ENCODE assay signal across 23 cellular contexts in the genomic region with DNA sequence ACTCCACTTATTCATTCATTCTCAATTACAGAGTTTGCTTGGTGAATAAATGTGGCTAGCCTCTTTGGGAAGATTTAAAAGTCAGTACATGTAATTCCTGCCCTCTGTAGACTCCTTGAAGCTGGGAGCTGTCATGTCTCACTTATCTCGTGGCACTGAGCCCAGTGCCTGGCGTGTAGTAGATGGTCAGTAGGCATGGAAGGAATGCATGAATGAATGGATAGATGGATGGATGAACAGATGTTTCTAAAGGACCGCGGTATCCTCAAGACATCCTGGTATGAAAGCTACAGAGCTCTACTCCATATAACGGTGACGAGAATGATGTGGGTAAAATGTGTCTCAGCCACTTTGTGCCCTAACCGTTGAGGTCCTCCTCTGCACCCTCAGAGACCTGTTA.
DNase-seq lines count a peak whose midpoint lies in the region; ATAC-seq, FAIRE-seq and TF ChIP-seq lines count a peak whose summit lies in the region.
"Had no signal": no experiment of that assay in that cellular context is flagged by ENCODE, and none has a peak within 500 bp of the region (broad histone marks: within the 10 kb centered on the region; RNA-seq: fewer than 3 reads in every experiment).

No MANE protein-coding gene starts in this region.

- no peaks in the 10 kb centered on the region for H3F3A ChIP-seq in MM.1S (ENCODE audit: insufficient read depth, low read length)

- H4K20me1 ChIP-seq in MM.1S (ENCODE audit: insufficient read depth, low read length), result no peaks in the 10 kb centered on the region
- H4K20me1 ChIP-seq: BLaER1 treated with 17β-estradiol and CSF1 and Interleukin-3, amounts not matched to agents 10 nM and 100 nM had no signal

- H3K9ac ChIP-seq in MM.1S (ENCODE audit: low read length), result no peak overlapping the region
- H3K9ac ChIP-seq: BLaER1 treated with 17β-estradiol and CSF1 and Interleukin-3, amounts not matched to agents 10 nM and 100 nM had no signal

- no peak for TF ChIP-seq CTCF in MM.1S (IDR thresholded peaks at IDR 0.05; ENCODE audit: low read length)

- H3K4me2 ChIP-seq in MM.1S (ENCODE audit: low read depth, low read length), result no peak overlapping the region
- H3K4me2 ChIP-seq: BLaER1 treated with 17β-estradiol and CSF1 and Interleukin-3, amounts not matched to agents 10 nM and 100 nM had no signal

- FAIRE-seq in urothelium cell line (lab: Jason Lieb, UNC), result peak; percentile 37
- FAIRE-seq: A204.1, GM12891, GM18507, HTR-8/SVneo, K562 had no signal

- peaks cover 10 to 20% of the 10 kb centered on the region in 2 donors for H3K27me3 Mint-ChIP-seq in stimulated activated naive B cell treated with anti-CD40 and anti-IgM and Interleukin-4, amounts not matched to agents 10 μg/mL and 1 μg/mL and 100 μg/mL, for 72 hours

- H3K27ac Mint-ChIP-seq in stimulated activated naive B cell treated with anti-CD40 and anti-IgM and Interleukin-4, amounts not matched to agents 10 μg/mL and 1 μg/mL and 100 μg/mL, for 72 hours, result no peak overlapping the region
- H3K27ac Mint-ChIP-seq: B cell; CD8-positive, alpha-beta T cell; HFFc6 had no signal

- no peaks in the 10 kb centered on the region for H3K27me3 ChIP-seq in MM.1S (replicated peaks; ENCODE audit: insufficient read depth, low read length)
- H3K27me3 ChIP-seq: BLaER1 treated with 17β-estradiol and CSF1 and Interleukin-3, amounts not matched to agents 10 nM and 100 nM had no signal

- H3K36me3 Mint-ChIP-seq in stimulated activated naive B cell treated with anti-CD40 and anti-IgM and Interleukin-4, amounts not matched to agents 10 μg/mL and 1 μg/mL and 100 μg/mL, for 72 hours, result no peaks in the 10 kb centered on the region
- H3K36me3 Mint-ChIP-seq: CD8-positive, alpha-beta T cell had no signal

- no peaks in the 10 kb centered on the region for H3K9me3 Mint-ChIP-seq in stimulated activated naive B cell treated with anti-CD40 and anti-IgM and Interleukin-4, amounts not matched to agents 10 μg/mL and 1 μg/mL and 100 μg/mL, for 72 hours
- H3K9me3 Mint-ChIP-seq: CD8-positive, alpha-beta T cell; HFFc6 had no signal

- no peaks in the 10 kb centered on the region for H3K36me3 ChIP-seq in MM.1S (replicated peaks; ENCODE audit: insufficient read depth, low read length)
- H3K36me3 ChIP-seq: BLaER1 treated with 17β-estradiol and CSF1 and Interleukin-3, amounts not matched to agents 10 nM and 100 nM had no signal

- no peak overlapping the region for H2AFZ ChIP-seq in MM.1S (ENCODE audit: low read length)

- H3K9me3 ChIP-seq in MM.1S (replicated peaks; ENCODE audit: insufficient read depth, low read length), result no peaks in the 10 kb centered on the region
- H3K9me3 ChIP-seq: BLaER1 treated with 17β-estradiol and CSF1 and Interleukin-3, amounts not matched to agents 10 nM and 100 nM had no signal

- no peaks in the 10 kb centered on the region for H3K79me2 ChIP-seq in MM.1S (ENCODE audit: low read length)

- H3K4me1 ChIP-seq in MM.1S (ENCODE audit: low read length), result no peaks in the 10 kb centered on the region
- H3K4me1 ChIP-seq: BLaER1 treated with 17β-estradiol and CSF1 and Interleukin-3, amounts not matched to agents 10 nM and 100 nM had no signal

- no peak overlapping the region for H3K4me3 Mint-ChIP-seq in stimulated activated naive B cell treated with anti-CD40 and anti-IgM and Interleukin-4, amounts not matched to agents 10 μg/mL and 1 μg/mL and 100 μg/mL, for 72 hours
- H3K4me3 Mint-ChIP-seq: B cell; CD8-positive, alpha-beta T cell; HFFc6 had no signal

- ATAC-seq in stimulated activated naive B cell treated with anti-CD40 and anti-IgM and Interleukin-4, amounts not matched to agents 10 μg/mL and 1 μg/mL and 100 μg/mL, for 72 hours (replicated peaks), result no peak
- ATAC-seq: CD8-positive, alpha-beta T cell; HCT116; K562 had no signal

- DNase-seq in LHCN-M2 (ENCODE audit: low read depth) (peak; percentile 26), RPMI7951 (ENCODE audit: low read depth) (peak; percentile 23), myocyte (ENCODE audit: low read depth) (peak; percentile 80), urothelium cell line (ENCODE audit: low spot score) (no peak), MM.1S (no peak), RKO (ENCODE audit: low spot score) (no peak)
- DNase-seq in stimulated activated naive B cell treated with anti-CD40 and anti-IgM and Interleukin-4, amounts not matched to agents 10 μg/mL and 1 μg/mL and 100 μg/mL, for 72 hours, result no peak
- DNase-seq: Calu3, DND-41, EL, GOT3, H7, HFFc6, IMR-90 had no signal

- no peak overlapping the region for H3K4me3 ChIP-seq in MM.1S (ENCODE audit: low read length)
- H3K4me3 ChIP-seq: BLaER1 treated with 17β-estradiol and CSF1 and Interleukin-3, amounts not matched to agents 10 nM and 100 nM; K562 had no signal

- H3K27ac ChIP-seq in MM.1S (ENCODE audit: low read length), result no peak overlapping the region
- H3K27ac ChIP-seq: BLaER1 treated with 17β-estradiol and CSF1 and Interleukin-3, amounts not matched to agents 10 nM and 100 nM had no signal

- H3K4me1 Mint-ChIP-seq in stimulated activated naive B cell treated with anti-CD40 and anti-IgM and Interleukin-4, amounts not matched to agents 10 μg/mL and 1 μg/mL and 100 μg/mL, for 72 hours, result no peaks in the 10 kb centered on the region
- H3K4me1 Mint-ChIP-seq: B cell had no signal

- H3K9me2 ChIP-seq in MM.1S (replicated peaks; ENCODE audit: insufficient read depth, low read length), result no peaks in the 10 kb centered on the region

Comparison
In these comparisons a context has a peak if more than half of its experiments do, and no peak if none do; other contexts are left out.
1. DNase-seq: peak in LHCN-M2 (single experiment), RPMI7951 (single experiment) and myocyte (single experiment); none in urothelium cell line (single experiment), MM.1S (single experiment), RKO (single experiment) and stimulated activated naive B cell treated with anti-CD40 and anti-IgM and Interleukin-4, amounts not matched to agents 10 μg/mL and 1 μg/mL and 100 μg/mL, for 72 hours (single experiment).